ENCODE assay signal across 25 cellular contexts in the genomic region with DNA sequence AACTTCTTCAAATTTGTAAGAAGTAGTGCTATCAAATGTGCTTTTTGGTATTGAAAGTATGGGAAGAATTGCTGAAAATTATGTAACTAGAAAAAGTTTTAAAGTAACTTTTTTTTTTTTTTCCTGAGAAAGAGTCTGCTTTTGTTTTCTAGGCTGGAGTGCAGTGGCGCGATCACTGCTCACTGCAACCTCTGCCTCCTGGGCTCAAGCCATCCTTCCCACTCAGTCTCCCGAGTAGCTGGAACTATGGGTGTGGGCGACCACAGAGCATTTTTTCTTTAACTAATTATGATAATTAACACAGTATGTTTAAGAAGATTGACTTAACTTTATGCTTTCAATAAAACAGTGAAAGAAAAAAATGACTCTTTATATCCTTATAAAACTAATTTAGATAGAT. TPM values are rescaled to one million over a fixed set of nuclear protein-coding genes. Genes with fewer than 3 reads are reported as not detected.
DNase-seq lines count a peak whose midpoint lies in the region; ATAC-seq, FAIRE-seq and TF ChIP-seq lines count a peak whose summit lies in the region.
"Had no signal": no experiment of that assay in that cellular context is flagged by ENCODE, and none has a peak within 500 bp of the region (broad histone marks: within the 10 kb centered on the region; RNA-seq: fewer than 3 reads in every experiment).

No MANE protein-coding gene starts in this region.

- H3K4me1 Mint-ChIP-seq in progenitor cell of endocrine pancreas (ENCODE audit: low read depth): peaks cover 8% of the 10 kb centered on the region
- H3K4me1 Mint-ChIP-seq: CD14-positive monocyte; CD8-positive, alpha-beta memory T cell had no signal

- H3K36me3 ChIP-seq in SJSA1: no peaks in the 10 kb centered on the region
- no peaks in the 10 kb centered on the region for H3K36me3 ChIP-seq in heart right ventricle
- H3K36me3 ChIP-seq in testis (ENCODE audit: low read depth, missing control alignments): no peaks in the 10 kb centered on the region
- H3K36me3 ChIP-seq in A673 (ENCODE audit: insufficient read depth, low read length, poor library complexity, severe bottlenecking): no peaks in the 10 kb centered on the region
- H3K36me3 ChIP-seq: BE2C had no signal

- peak in 5 of 8 donors; percentile 47 to 71 (median 65) for ATAC-seq in heart right ventricle
- ATAC-seq: HCT116, SK-N-SH treated with all-trans-retinoic acid at 6 μM for 48 hours had no signal

- H3K4me3 ChIP-seq in SJSA1 (no peak overlapping the region), heart right ventricle (peak overlapping the region in 2 of 10 donors; percentile 4 to 13), testis (no peak overlapping the region), A673 (ENCODE audit: low read depth, low read length, poor library complexity, severe bottlenecking) (no peak overlapping the region)

- no peak overlapping the region for H3K4me3 Mint-ChIP-seq in progenitor cell of endocrine pancreas (ENCODE audit: low read depth)
- H3K4me3 Mint-ChIP-seq: CD14-positive monocyte; CD8-positive, alpha-beta memory T cell had no signal

- H3K4me1 ChIP-seq in SJSA1 (replicated peaks) (peaks cover 29% of the 10 kb centered on the region), heart right ventricle (peaks cover 0 to 9% (median 0%) of the 10 kb centered on the region in 9 donors), testis (no peaks in the 10 kb centered on the region), A673 (ENCODE audit: insufficient read depth, low read length, poor library complexity, severe bottlenecking) (no peaks in the 10 kb centered on the region)
- H3K4me1 ChIP-seq: BE2C had no signal

- no peak for TF ChIP-seq POLR2A in testis (IDR thresholded peaks at IDR 0.05)

- peak; percentile 43 for FAIRE-seq in islet of Langerhans (lab: Jason Lieb, UNC)
- FAIRE-seq: GM12892, H1 had no signal

- POLR2A ChIA-PET in A673 (lab: Charles Lee; ENCODE audit: low non-redundant PET): no interaction called here

- no peaks in the 10 kb centered on the region for H3K36me3 Mint-ChIP-seq in progenitor cell of endocrine pancreas (ENCODE audit: insufficient read depth)
- H3K36me3 Mint-ChIP-seq: CD14-positive monocyte; CD8-positive, alpha-beta memory T cell had no signal

- CTCF ChIA-PET in A673 (lab: Charles Lee): no interaction called here

- TF ChIP-seq CTCF in heart right ventricle (IDR thresholded peaks at IDR 0.05) (no peak), testis (IDR thresholded peaks at IDR 0.05) (no peak), A673 (conservative IDR thresholded peaks at IDR 0.05; ENCODE audit: low read depth, low read length) (no peak), progenitor cell of endocrine pancreas (IDR thresholded peaks at IDR 0.05; ENCODE audit: unreplicated experiment) (no peak)

- BruUV-seq in A673 (replicated peaks; lab: Mats Ljungman, UMichigan): no TSS peak

- DNase-seq in SJSA1 (ENCODE audit: low read depth in 1 of 2, low spot score in 2 of 2) (no peak), heart right ventricle (peak in 1 of 2 donors; percentile 5), testis (peak; percentile 58), EL (no peak), A673 (ENCODE audit: low spot score) (no peak), progenitor cell of endocrine pancreas (ENCODE audit: low spot score, unreplicated experiment) (no peak)
- DNase-seq: ACHN; BE2C; Calu3; CD8-positive, alpha-beta memory T cell; DMS79 treated with DMSO at 0.1 percent for 48 hours; IMR-90; KG1; MM.1S; NCI-H1694; NCI-H2029 treated with DMSO at 0.1 percent for 48 hours; NCI-H526; NCI-H82 had no signal

- H3K27me3 ChIP-seq in SJSA1 (replicated peaks): no peaks in the 10 kb centered on the region
- no peaks in the 10 kb centered on the region for H3K27me3 ChIP-seq in heart right ventricle
- H3K27me3 ChIP-seq in testis: no peaks in the 10 kb centered on the region
- H3K27me3 ChIP-seq in A673 (replicated peaks; ENCODE audit: insufficient read depth, low read depth, low read length, poor library complexity): no peaks in the 10 kb centered on the region
- H3K27me3 ChIP-seq: BE2C had no signal

- H3K9me3 Mint-ChIP-seq in progenitor cell of endocrine pancreas (ENCODE audit: low read depth): peaks cover 5% of the 10 kb centered on the region

- H3K27ac Mint-ChIP-seq in progenitor cell of endocrine pancreas: no peak overlapping the region
- H3K27ac Mint-ChIP-seq: CD14-positive monocyte; CD8-positive, alpha-beta memory T cell had no signal

- 34 to 38% methylated on average over 4 of the region's 4 CpGs for WGBS in heart right ventricle, 2 donors
- WGBS in testis, 2 donors: 41 to 43% methylated on average over 4 of the region's 4 CpGs

- peaks cover 23% of the 10 kb centered on the region for H3K27me3 Mint-ChIP-seq in progenitor cell of endocrine pancreas

- H3K9me3 ChIP-seq in SJSA1 (replicated peaks) (no peaks in the 10 kb centered on the region; the same call in 1 of the 2 replicates), heart right ventricle (peaks cover 0 to 7% (median 0%) of the 10 kb centered on the region in 11 donors), testis (no peaks in the 10 kb centered on the region), A673 (ENCODE audit: low read depth, low read length, poor library complexity, severe bottlenecking) (no peaks in the 10 kb centered on the region)
- H3K9me3 ChIP-seq: BE2C had no signal

- H3K27ac ChIP-seq in SJSA1 (peak overlapping the region; percentile 47), heart right ventricle (peak overlapping the region in 4 of 10 donors; percentile 9 to 61 (median 42)), testis (no peak overlapping the region), A673 (ENCODE audit: low read depth, low read length, poor library complexity, severe bottlenecking) (no peak overlapping the region)
- H3K27ac ChIP-seq: RWPE1 had no signal

- intact Hi-C loops in heart right ventricle (cut with DNase I): no loop called here
- intact Hi-C loops in testis (cut with DNase I; ENCODE audit: low total_unique reads): no loop called here
- intact Hi-C loops in A673 (cut with micrococcal nuclease; ENCODE audit: unreplicated experiment): no loop called here

RNA-seq across cellular contexts. Expression of gene BMP5, which starts 38.4 kb away (rescaled TPM):
- total RNA-seq in SJSA1 (2014; rRNA removed; shearing (Covaris generic)): 1.6 TPM in 2 replicates
- total RNA-seq in heart right ventricle: 1 to 10 TPM in 9 of 10 donors, under 1 TPM in 1; 0.60 to 3.8 (median 1.8) TPM
- 1 to 10 TPM; 1.2 to 2.9 TPM for polyA plus RNA-seq in heart right ventricle
- under 1 TPM in 1 of 2 donors, not detected in 1; 0.06 TPM for total RNA-seq in testis
- polyA plus RNA-seq in testis (ENCODE audit: insufficient read depth, low read depth, low replicate concordance): 0.12 TPM
- 0.49 and 0.98 TPM in 2 replicates for total RNA-seq in A673 (2021)
- total RNA-seq in progenitor cell of endocrine pancreas: 0.91 and 1.7 TPM in 2 replicates
- total RNA-seq: Calu3; CD8-positive, alpha-beta memory T cell; H1 had no signal
- polyA plus RNA-seq: CD14-positive monocyte; CD8-positive, alpha-beta memory T cell had no signal
